Comparison of ENCODE assay signal across 28 cellular contexts in genomic region chr15:78696436-78696835, GRCh38. TPM values are rescaled to one million over a fixed set of nuclear protein-coding genes. Genes with fewer than 3 reads are reported as not detected.
"Had no signal": no experiment of that assay in that cellular context is flagged by ENCODE, and none has a peak within 500 bp of the region (broad histone marks: within the 10 kb centered on the region; RNA-seq: fewer than 3 reads in every experiment).

No MANE protein-coding gene starts in this region.

- H3K27me3 ChIP-seq: stomach, suprapubic skin, testis, thyroid gland, tibial artery, tibial nerve, transverse colon, upper lobe of left lung, uterus, vagina had no signal

- H3K4me3 ChIP-seq: stomach, suprapubic skin, testis, thoracic aorta, thyroid gland, tibial artery, tibial nerve, transverse colon, upper lobe of left lung, upper lobe of right lung, uterus, vagina had no signal

- H3K9me3 ChIP-seq: stomach, suprapubic skin, testis, thoracic aorta, thyroid gland, tibial artery, tibial nerve, transverse colon, upper lobe of left lung, upper lobe of right lung, uterus, vagina had no signal

- FAIRE-seq: urothelium cell line had no signal

- ATAC-seq: stimulated activated effector memory CD8-positive, alpha-beta T cell treated with anti-CD3 and anti-CD28 coated beads, Interleukin-12 subunit alpha, Interleukin-12 subunit beta, amount 100 ng/mL, for 72 hours; stimulated activated memory B cell treated with anti-CD40 and anti-IgM and Interleukin-4, amounts not matched to agents 10 μg/mL and 1 μg/mL and 100 μg/mL, for 72 hours; stimulated activated naive B cell treated with anti-CD40 and anti-IgM and Interleukin-4, amounts not matched to agents 10 μg/mL and 1 μg/mL and 100 μg/mL, for 72 hours; stimulated activated naive CD8-positive, alpha-beta T cell treated with anti-CD3 and anti-CD28 coated beads, Interleukin-15, amount 100 ng/mL, for 72 hours; stimulated activated naive CD8-positive, alpha-beta T cell treated with anti-CD3 and anti-CD28 coated beads, Interleukin-15, Interleukin-2, amounts not matched to agents 100 U/mL and 50 U/mL, for 24 hours; upper lobe of right lung had no signal

- DNase-seq: stimulated activated CD4-positive, alpha-beta T cell treated with anti-CD3 and anti-CD28 coated beads, Interleukin-2, amount 100 ng/mL, for 48 hours; stimulated activated CD4-positive, alpha-beta T cell treated with anti-CD3 and anti-CD28 coated beads, Interleukin-4, amount 100 ng/mL, for 1 hour; stimulated activated CD4-positive, alpha-beta T cell treated with anti-CD3 and anti-CD28 coated beads, Interleukin-4, amount 100 ng/mL, for 24 hours; stimulated activated CD4-positive, alpha-beta T cell treated with anti-CD3 and anti-CD28 coated beads, Interleukin-4, amount 100 ng/mL, for 4 hours; stimulated activated CD8-positive, alpha-beta memory T cell treated with anti-CD3 and anti-CD28 coated beads, Interleukin-4, amount 100 ng/mL, for 48 hours; stimulated activated naive B cell treated with anti-CD40 and anti-IgM and Interleukin-4, amounts not matched to agents 10 μg/mL and 1 μg/mL and 100 μg/mL, for 72 hours; stimulated activated naive CD4-positive, alpha-beta T cell; stimulated activated naive CD4-positive, alpha-beta T cell treated with Interleukin-2 at 50 U/mL for 16 hours; stimulated activated naive CD8-positive, alpha-beta T cell treated with anti-CD3 and anti-CD28 coated beads, Interleukin-15, amount 100 ng/mL, for 72 hours; stimulated activated naive CD8-positive, alpha-beta T cell treated with anti-CD3 and anti-CD28 coated beads, Interleukin-15, Interleukin-2, amounts not matched to agents 100 U/mL and 50 U/mL, for 24 hours; substantia nigra; thyroid gland; tibial artery; transverse colon; trophoblast cell; upper lobe of left lung; upper lobe of right lung; uterus had no signal

- H3K36me3 ChIP-seq: stomach, suprapubic skin, thoracic aorta, thyroid gland, tibial artery, tibial nerve, transverse colon, upper lobe of left lung, upper lobe of right lung, uterus, vagina had no signal

- H3K4me1 ChIP-seq: stomach, suprapubic skin, thyroid gland, tibial artery, tibial nerve, transverse colon, upper lobe of right lung, uterus, vagina had no signal

- H3K27ac ChIP-seq: stomach, suprapubic skin, testis, thoracic aorta, thyroid gland, tibial artery, tibial nerve, transverse colon, upper lobe of left lung, upper lobe of right lung, uterus, vagina had no signal

RNA-seq across cellular contexts. Expression of gene CHRNB4, which starts 55.4 kb away (rescaled TPM):
- total RNA-seq: stomach, subcutaneous adipose tissue, thoracic aorta, thyroid gland, tibial nerve, upper lobe of left lung, upper lobe of right lung had no signal
